Comparison of ENCODE assay signal across 15 cellular contexts in genomic region chr5:157066950-157067349, GRCh38. TPM values are rescaled to one million over a fixed set of nuclear protein-coding genes. Genes with fewer than 3 reads are reported as not detected.
"Had no signal": no experiment of that assay in that cellular context is flagged by ENCODE, and none has a peak within 500 bp of the region (broad histone marks: within the 10 kb centered on the region; RNA-seq: fewer than 3 reads in every experiment).

No MANE protein-coding gene starts in this region.

- H3K4me3 ChIP-seq: lower lobe of right lung, tibial nerve had no signal

- H3K36me3 ChIP-seq: lower lobe of right lung, tibial nerve, WERI-Rb-1 had no signal

- H3K9me3 ChIP-seq: lower lobe of right lung, tibial nerve had no signal

- H3K4me1 ChIP-seq: lower lobe of right lung, tibial nerve had no signal

- H3K27me3 ChIP-seq: tibial nerve had no signal

- DNase-seq: activated CD4-positive, alpha-beta T cell treated with anti-CD3 and anti-CD28 coated beads for 36 hours; activated naive CD4-positive, alpha-beta T cell treated with anti-CD3 and anti-CD28 coated beads, Interleukin-2, amount 10 ng/mL, durations not matched to agents 7 days and 5 days; central memory CD4-positive, alpha-beta T cell; effector memory CD4-positive, alpha-beta T cell; kidney glomerular epithelial cell; lower lobe of right lung; naive B cell; retina; small intestine; T-helper 1 cell; WERI-Rb-1 had no signal

- ATAC-seq: activated CD4-positive, alpha-beta T cell treated with anti-CD3 and anti-CD28 coated beads for 36 hours; activated T-helper 17 cell treated with anti-CD3 and anti-CD28 coated beads, Interleukin-2, amount 50 U/mL, for 72 hours; stimulated activated effector memory CD8-positive, alpha-beta T cell treated with anti-CD3 and anti-CD28 coated beads, Interleukin-12 subunit alpha, Interleukin-12 subunit beta, amount 100 ng/mL, for 72 hours had no signal

- H3K27ac ChIP-seq: lower lobe of right lung, tibial nerve, WERI-Rb-1 had no signal

RNA-seq across cellular contexts. Expression of gene HAVCR1, which starts 8.0 kb away (rescaled TPM):
- total RNA-seq: fibroblast of lung, lower lobe of right lung had no signal
- polyA plus RNA-seq: fibroblast of lung had no signal
